ENCODE assay signal across 8 cellular contexts in the genomic region with DNA sequence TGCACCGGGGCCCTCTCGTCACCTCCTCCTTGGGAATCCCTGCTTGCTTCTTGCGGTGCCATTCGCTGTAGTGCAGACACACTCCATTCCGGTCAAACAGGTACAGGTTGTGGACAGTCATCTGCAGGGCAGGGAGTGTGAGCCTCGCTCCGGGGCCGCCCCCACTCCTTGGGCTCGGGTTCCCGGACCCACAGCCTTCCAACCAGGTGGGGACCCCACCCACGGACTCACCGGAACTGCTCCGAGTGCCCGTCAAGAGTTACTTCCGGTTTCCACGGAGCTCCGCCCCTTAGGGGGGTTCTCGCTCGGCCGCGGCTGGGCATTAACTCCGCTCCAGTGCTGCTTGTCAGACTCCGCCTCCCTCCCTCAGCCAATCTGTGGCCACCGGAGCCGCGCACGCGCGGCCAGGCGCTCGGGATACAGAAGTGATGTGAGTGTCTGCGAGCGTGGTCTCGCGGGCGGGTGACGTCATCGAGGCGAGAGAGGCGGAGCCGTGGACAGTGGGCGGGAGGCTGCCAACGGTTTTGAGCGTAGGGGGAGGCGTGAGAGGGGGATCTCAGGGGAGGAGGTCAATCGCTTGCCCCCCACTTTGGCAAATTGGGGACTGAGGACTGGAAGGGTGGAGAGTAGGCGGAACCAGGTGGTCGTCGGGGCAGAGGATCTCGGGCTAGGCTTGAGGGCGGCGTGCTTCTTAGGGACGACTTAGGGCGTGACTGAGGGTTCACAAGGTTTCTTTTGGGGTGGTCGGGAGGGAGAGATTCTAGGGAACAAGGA. TPM values are rescaled to one million over a fixed set of nuclear protein-coding genes. Genes with fewer than 3 reads are reported as not detected.
A peak's percentile ranks its signal among the peaks of the same experiment; 100 is the strongest.
DNase-seq lines count a peak whose midpoint lies in the region; ATAC-seq and TF ChIP-seq lines count a peak whose summit lies in the region.

A gene with protein sequence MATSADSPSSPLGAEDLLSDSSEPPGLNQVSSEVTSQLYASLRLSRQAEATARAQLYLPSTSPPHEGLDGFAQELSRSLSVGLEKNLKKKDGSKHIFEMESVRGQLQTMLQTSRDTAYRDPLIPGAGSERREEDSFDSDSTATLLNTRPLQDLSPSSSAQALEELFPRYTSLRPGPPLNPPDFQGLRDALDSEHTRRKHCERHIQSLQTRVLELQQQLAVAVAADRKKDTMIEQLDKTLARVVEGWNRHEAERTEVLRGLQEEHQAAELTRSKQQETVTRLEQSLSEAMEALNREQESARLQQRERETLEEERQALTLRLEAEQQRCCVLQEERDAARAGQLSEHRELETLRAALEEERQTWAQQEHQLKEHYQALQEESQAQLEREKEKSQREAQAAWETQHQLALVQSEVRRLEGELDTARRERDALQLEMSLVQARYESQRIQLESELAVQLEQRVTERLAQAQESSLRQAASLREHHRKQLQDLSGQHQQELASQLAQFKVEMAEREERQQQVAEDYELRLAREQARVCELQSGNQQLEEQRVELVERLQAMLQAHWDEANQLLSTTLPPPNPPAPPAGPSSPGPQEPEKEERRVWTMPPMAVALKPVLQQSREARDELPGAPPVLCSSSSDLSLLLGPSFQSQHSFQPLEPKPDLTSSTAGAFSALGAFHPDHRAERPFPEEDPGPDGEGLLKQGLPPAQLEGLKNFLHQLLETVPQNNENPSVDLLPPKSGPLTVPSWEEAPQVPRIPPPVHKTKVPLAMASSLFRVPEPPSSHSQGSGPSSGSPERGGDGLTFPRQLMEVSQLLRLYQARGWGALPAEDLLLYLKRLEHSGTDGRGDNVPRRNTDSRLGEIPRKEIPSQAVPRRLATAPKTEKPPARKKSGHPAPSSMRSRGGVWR (plus strand): TSS at position 498 of the 774 bp plus-strand sequence. CDS start 874 bp downstream, outside the sequence.
A gene with protein sequence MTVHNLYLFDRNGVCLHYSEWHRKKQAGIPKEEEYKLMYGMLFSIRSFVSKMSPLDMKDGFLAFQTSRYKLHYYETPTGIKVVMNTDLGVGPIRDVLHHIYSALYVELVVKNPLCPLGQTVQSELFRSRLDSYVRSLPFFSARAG (minus strand): TSS at position 238 of the 774 bp plus-strand sequence. CDS start 117 bp downstream, at position 121.

- TF ChIP-seq POLR2A in heart left ventricle (IDR thresholded peaks at IDR 0.05): peak in 1 of 2 donors; percentile 73

- H3K27me3 ChIP-seq in heart left ventricle (no peaks in the 10 kb centered on the region), upper lobe of right lung (no peaks in the 10 kb centered on the region)

- peak within 1 kb of the TSS in 11 of 12 donors; percentile 52 to 88 (median 80) for H3K27ac ChIP-seq in heart left ventricle
- H3K27ac ChIP-seq in upper lobe of right lung: peak within 1 kb of the TSS; percentile 85

- 0% methylated on average over 38 to 55 of the region's 55 CpGs for WGBS in heart left ventricle, 4 donors

- ATAC-seq in HG02870 (IDR thresholded peaks at IDR 0.05; ENCODE audit: unreplicated experiment) (peak; percentile 96), heart left ventricle (peak; percentile 99 to 100 (median 99)), upper lobe of right lung (peak; percentile 96)

- H3K36me3 ChIP-seq in heart left ventricle (peaks cover 0 to 31% (median 19%) of the 10 kb centered on the region in 9 donors), upper lobe of right lung (peaks cover 24% of the 10 kb centered on the region)

- peak within 1 kb of the TSS; percentile 65 to 97 (median 80) for H3K4me3 ChIP-seq in heart left ventricle
- H3K4me3 ChIP-seq in upper lobe of right lung: peak within 1 kb of the TSS; percentile 83

- in situ Hi-C loops in GM13976 (cut with MboI; ENCODE audit: low sequenced_read_pairs, unreplicated experiment): no loop called here

- DNase-seq in GM13976 (ENCODE audit: low spot score) (peak; percentile 100), NCI-H146 treated with DMSO at 0.1 percent for 48 hours (lab: John Stamatoyannopoulos, UW; ENCODE audit: unreplicated experiment) (peak; percentile 96), amniotic epithelial cell (ENCODE audit: low read depth) (peak; percentile 98), heart left ventricle (peak; percentile 100), posterior vena cava (ENCODE audit: low spot score) (peak; percentile 100), upper lobe of right lung (peak; percentile 100)

- TF ChIP-seq CTCF in GM13976 (IDR thresholded peaks at IDR 0.05; ENCODE audit: borderline replicate concordance, control extremely low read depth, extremely low read depth, insufficient read depth, missing control alignments) (no peak), heart left ventricle (IDR thresholded peaks at IDR 0.05) (no peak), upper lobe of right lung (IDR thresholded peaks at IDR 0.05) (no peak)

- H3K4me1 ChIP-seq in heart left ventricle (peaks cover 2 to 30% (median 19%) of the 10 kb centered on the region in 12 donors), upper lobe of right lung (peaks cover 10% of the 10 kb centered on the region)

- intact Hi-C loops in T-helper 1 cell treated with Interleukin-12 subunit alpha and Interleukin-12 subunit beta and Interleukin-4 antibody, amounts not matched to agents 30 ng/mL and 1 ng/mL, for 36 hours (cut with micrococcal nuclease): loop anchor here (1.0 to 5.0 kb wide), 13 partner anchors 10 to 505 kb away; a partner anchor contains a TSS
- intact Hi-C loops in heart left ventricle (cut with DNase I) (loop anchor here in 3 of 10 donors (2.0 to 5.0 kb wide), 4 partner anchors 43 to 60 kb away; a partner anchor contains a TSS), posterior vena cava (cut with DNase I) (loop anchor here in 1 of 2 donors (10.0 kb wide), 1 partner anchor 693 kb away; no protein-coding TSS in a partner anchor), upper lobe of right lung (cut with DNase I) (no loop called here)

- H3K9me3 ChIP-seq in heart left ventricle (no peaks in the 10 kb centered on the region), upper lobe of right lung (no peaks in the 10 kb centered on the region)

RNA-seq across cellular contexts. Expression of the first gene that starts in this region (rescaled TPM):
- 40.5 and 47.0 TPM in 2 replicates for total RNA-seq in T-helper 1 cell treated with Interleukin-12 subunit alpha and Interleukin-12 subunit beta and Interleukin-4 antibody, amounts not matched to agents 30 ng/mL and 1 ng/mL, for 36 hours
- total RNA-seq in heart left ventricle: 10 to 100 TPM in 4 of 9 donors, 1 to 10 TPM in 5; 7.9 to 19.2 (median 9.7) TPM
- polyA plus RNA-seq in heart left ventricle: 10 to 100 TPM; 11.2 to 15.4 TPM
- total RNA-seq in posterior vena cava: 10 to 100 TPM; 14.7 to 15.2 TPM
- 62.7 TPM for total RNA-seq in upper lobe of right lung

RNA-seq across cellular contexts. Expression of the second gene that starts in this region (rescaled TPM):
- total RNA-seq in T-helper 1 cell treated with Interleukin-12 subunit alpha and Interleukin-12 subunit beta and Interleukin-4 antibody, amounts not matched to agents 30 ng/mL and 1 ng/mL, for 36 hours: 194 and 203 TPM in 2 replicates
- total RNA-seq in heart left ventricle: 100 to 1,000 TPM in 6 of 9 donors, 10 to 100 TPM in 3; 60.8 to 170 (median 125) TPM
- 100 to 1,000 TPM; 136 to 156 TPM for polyA plus RNA-seq in heart left ventricle
- 10 to 100 TPM; 53.7 to 72.7 TPM for total RNA-seq in posterior vena cava
- 135 TPM for total RNA-seq in upper lobe of right lung

Comparison
In these comparisons a context has a peak if more than half of its experiments do, and no peak if none do; other contexts are left out.
1. Peak in every context shown above with its lines: DNase-seq, ATAC-seq, H3K4me3 ChIP-seq and H3K27ac ChIP-seq.